In genomic region chr9:89195149-89195797, GRCh38 we compare ENCODE assay signal across 2 cellular contexts.
TF ChIP-seq lines count a peak whose summit lies in the region.

No MANE protein-coding gene starts in this region.

TF ChIP-seq in A549, 52 proteins besides CTCF, POLR2A, EP300 and RAD21:
- TF ChIP-seq HMGXB4 (CRISPR knock-in tag; IDR thresholded peaks at IDR 0.05; ENCODE audit: borderline replicate concordance) (no peak), PBX3 (IDR thresholded peaks at IDR 0.05) (no peak), MAZ (IDR thresholded peaks at IDR 0.05; ENCODE audit: borderline replicate concordance, low read depth, low read length) (no peak), BCL3 (IDR thresholded peaks at IDR 0.05) (no peak), FOSB (CRISPR knock-in tag; IDR thresholded peaks at IDR 0.05) (no peak), E2F6 (IDR thresholded peaks at IDR 0.05; ENCODE audit: borderline replicate concordance, low read depth) (no peak), RARB (CRISPR knock-in tag; IDR thresholded peaks at IDR 0.05) (no peak), JUN (IDR thresholded peaks at IDR 0.05) (no peak), FOSL2 (IDR thresholded peaks at IDR 0.05) (no peak), FOSL2 (CRISPR knock-in tag; IDR thresholded peaks at IDR 0.05) (no peak)

TF ChIP-seq in IMR-90, 13 proteins besides CTCF, POLR2A, EP300 and RAD21:
- no peak for TF ChIP-seq MAZ (IDR thresholded peaks at IDR 0.05; ENCODE audit: borderline replicate concordance, low read depth, low read length)
- TF ChIP-seq RFX5 (IDR thresholded peaks at IDR 0.05; ENCODE audit: low read depth, low read length) = no peak
- no peak for TF ChIP-seq MAFK (IDR thresholded peaks at IDR 0.05; ENCODE audit: low read depth, low read length)
- no peak for TF ChIP-seq CEBPB (IDR thresholded peaks at IDR 0.05; ENCODE audit: low read depth, low read length)
- TF ChIP-seq MXI1 (IDR thresholded peaks at IDR 0.05; ENCODE audit: borderline replicate concordance, low read depth, low read length) = no peak
- no peak for TF ChIP-seq USF2 (IDR thresholded peaks at IDR 0.05; ENCODE audit: low read depth, low read length)
- no peak for TF ChIP-seq NFE2L2 (IDR thresholded peaks at IDR 0.05; ENCODE audit: low read depth, low read length)
- no peak for TF ChIP-seq RCOR1 (IDR thresholded peaks at IDR 0.05; ENCODE audit: insufficient replicate concordance, low read length)
- no peak for TF ChIP-seq FOS (IDR thresholded peaks at IDR 0.05; ENCODE audit: low read depth, low read length)
- TF ChIP-seq ELK1 (IDR thresholded peaks at IDR 0.05; ENCODE audit: borderline replicate concordance, low read depth, low read length) = no peak
- TF ChIP-seq CHD1 (IDR thresholded peaks at IDR 0.05; ENCODE audit: low read depth, low read length) = no peak
- no peak for TF ChIP-seq SMC3 (IDR thresholded peaks at IDR 0.05; ENCODE audit: low read depth, low read length)
- TF ChIP-seq BHLHE40 (IDR thresholded peaks at IDR 0.05; ENCODE audit: low read depth, low read length) = no peak
